In genomic region chr10:17001297-17001744, GRCh38 we compare ENCODE assay signal across 1 cellular context.
TF ChIP-seq lines count a peak whose summit lies in the region.

No MANE protein-coding gene starts in this region.

TF ChIP-seq in K562, 482 proteins besides CTCF, POLR2A, EP300 and RAD21 (continued from another document):
- TF ChIP-seq TFE3 (CRISPR knock-in tag; IDR thresholded peaks at IDR 0.05), result no peak
